Comparison of ENCODE assay signal across 9 cellular contexts in the genomic region with DNA sequence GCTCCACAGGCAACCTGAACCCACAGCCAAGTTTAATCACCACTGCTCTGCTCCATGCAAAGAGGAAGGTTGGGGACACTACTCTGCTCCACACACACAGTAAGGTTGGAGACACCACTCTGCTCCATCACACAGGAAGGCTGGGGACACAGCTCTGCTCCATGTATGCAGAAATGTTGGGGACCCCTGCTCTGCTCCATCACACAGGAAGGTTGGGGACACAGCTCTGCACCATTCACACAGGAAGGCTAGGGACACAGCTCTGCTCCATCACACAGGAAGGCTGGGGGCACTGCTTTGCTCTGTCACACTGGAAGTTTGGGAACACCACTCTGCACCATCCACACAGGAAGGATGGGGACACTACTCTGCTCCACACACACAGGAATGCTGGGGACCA. TPM values are rescaled to one million over a fixed set of nuclear protein-coding genes. Genes with fewer than 3 reads are reported as not detected.
"Had no signal": no experiment of that assay in that cellular context is flagged by ENCODE, and none has a peak within 500 bp of the region (broad histone marks: within the 10 kb centered on the region; RNA-seq: fewer than 3 reads in every experiment).

No MANE protein-coding gene starts in this region.

- H3K36me3 Mint-ChIP-seq: IgD-negative memory B cell had no signal

- H3K4me1 Mint-ChIP-seq: IgD-negative memory B cell had no signal

- H3K4me3 ChIP-seq: K562 had no signal

- H3K4me3 Mint-ChIP-seq: IgD-negative memory B cell had no signal

- DNase-seq: IMR-90, KBM-7 had no signal

- FAIRE-seq: HepG2, HTR-8/SVneo, K562 had no signal

- H3K27ac ChIP-seq: HL-60 had no signal

- H3K27ac Mint-ChIP-seq: IgD-negative memory B cell had no signal

RNA-seq across cellular contexts. Expression of gene ADARB2, which starts 14.8 kb away (rescaled TPM):
- total RNA-seq: HepG2, HT-29, HT1080, IMR-90, K562 had no signal
- polyA plus RNA-seq: HepG2, IgD-negative memory B cell, IMR-90, K562 had no signal
